ENCODE assay signal across 10 cellular contexts in genomic region chr3:188165596-188165995, GRCh38. TPM values are rescaled to one million over a fixed set of nuclear protein-coding genes. Genes with fewer than 3 reads are reported as not detected.
DNase-seq lines count a peak whose midpoint lies in the region; ATAC-seq and TF ChIP-seq lines count a peak whose summit lies in the region.
"Had no signal": no experiment of that assay in that cellular context is flagged by ENCODE, and none has a peak within 500 bp of the region (broad histone marks: within the 10 kb centered on the region; RNA-seq: fewer than 3 reads in every experiment).

No MANE protein-coding gene starts in this region.

- H3K4me3 Mint-ChIP-seq in activated CD4-positive, alpha-beta memory T cell treated with anti-CD3 and anti-CD28 coated beads for 36 hours: no peak overlapping the region
- H3K4me3 Mint-ChIP-seq in stimulated activated naive CD8-positive, alpha-beta T cell treated with anti-CD3 and anti-CD28 coated beads, Interleukin-15, amount 100 ng/mL, for 72 hours: peak overlapping the region in 1 of 2 donors; percentile 5

- H3K4me2 ChIP-seq in hepatocyte: peak overlapping the region; percentile 33

- H3K4me3 ChIP-seq in hepatocyte: no peak overlapping the region

- H3K36me3 Mint-ChIP-seq in activated CD4-positive, alpha-beta memory T cell treated with anti-CD3 and anti-CD28 coated beads for 36 hours: peaks cover 4% of the 10 kb centered on the region

- H3K9me2 ChIP-seq in hepatocyte (replicated peaks; ENCODE audit: insufficient read depth): no peaks in the 10 kb centered on the region

- H3K9me3 ChIP-seq in hepatocyte (ENCODE audit: low read depth): no peaks in the 10 kb centered on the region

- CTCF ChIA-PET in activated CD4-positive, alpha-beta memory T cell treated with anti-CD3 and anti-CD28 coated beads for 36 hours (lab: Charles Lee): interaction anchor here (1.0 to 3.7 kb wide), 3 partner anchors 12 to 790 kb away, joined by 3 to 24 read pairs (median 7); no protein-coding TSS in a partner anchor

- POLR2A ChIA-PET in activated CD4-positive, alpha-beta memory T cell treated with anti-CD3 and anti-CD28 coated beads for 36 hours (lab: Charles Lee): interaction anchor here (1.0 to 2.3 kb wide), 5 partner anchors 10 to 420 kb away, joined by 3 to 8 read pairs (median 5); partner anchors contain the start of genes BCL6 and LPP

- TF ChIP-seq CTCF in hepatocyte (IDR thresholded peaks at IDR 0.05; ENCODE audit: poor library complexity): no peak

- no peak overlapping the region for H2AFZ ChIP-seq in hepatocyte

- H3K27me3 ChIP-seq in hepatocyte: no peaks in the 10 kb centered on the region

- peaks cover 68% of the 10 kb centered on the region for H3K4me1 Mint-ChIP-seq in activated CD4-positive, alpha-beta memory T cell treated with anti-CD3 and anti-CD28 coated beads for 36 hours (ENCODE audit: low read depth)
- peaks cover 53% of the 10 kb centered on the region for H3K4me1 Mint-ChIP-seq in stimulated activated naive CD8-positive, alpha-beta T cell treated with anti-CD3 and anti-CD28 coated beads, Interleukin-15, amount 100 ng/mL, for 72 hours

- peaks cover 31% of the 10 kb centered on the region for H3K4me1 ChIP-seq in hepatocyte (ENCODE audit: insufficient read depth)

- H3K27me3 Mint-ChIP-seq in activated CD4-positive, alpha-beta memory T cell treated with anti-CD3 and anti-CD28 coated beads for 36 hours: no peaks in the 10 kb centered on the region
- no peaks in the 10 kb centered on the region for H3K27me3 Mint-ChIP-seq in stimulated activated naive CD8-positive, alpha-beta T cell treated with anti-CD3 and anti-CD28 coated beads, Interleukin-15, amount 100 ng/mL, for 72 hours

- H3K27ac Mint-ChIP-seq in activated CD4-positive, alpha-beta memory T cell treated with anti-CD3 and anti-CD28 coated beads for 36 hours: peak overlapping the region; percentile 65
- H3K27ac Mint-ChIP-seq in stimulated activated naive CD8-positive, alpha-beta T cell treated with anti-CD3 and anti-CD28 coated beads, Interleukin-15, amount 100 ng/mL, for 72 hours: no peak overlapping the region

- peaks cover 98% of the 10 kb centered on the region for H3K79me2 ChIP-seq in hepatocyte

- peak overlapping the region; percentile 64 for H3K27ac ChIP-seq in hepatocyte

- intact Hi-C loops in activated CD4-positive, alpha-beta memory T cell treated with anti-CD3 and anti-CD28 coated beads for 36 hours (cut with micrococcal nuclease): loop anchor here (1.0 to 2.0 kb wide), 6 partner anchors 11 to 425 kb away; partner anchors contain the start of gene LPP

- peak; percentile 81 for ATAC-seq in stimulated activated naive CD8-positive, alpha-beta T cell treated with anti-CD3 and anti-CD28 coated beads, Interleukin-15, amount 100 ng/mL, for 72 hours
- no peak for ATAC-seq in GM18502 (IDR thresholded peaks at IDR 0.05; ENCODE audit: poor library complexity, unreplicated experiment)
- ATAC-seq in GM21786 (IDR thresholded peaks at IDR 0.05; ENCODE audit: unreplicated experiment): no peak

- no peaks in the 10 kb centered on the region for H3K9me3 Mint-ChIP-seq in activated CD4-positive, alpha-beta memory T cell treated with anti-CD3 and anti-CD28 coated beads for 36 hours
- no peaks in the 10 kb centered on the region for H3K9me3 Mint-ChIP-seq in stimulated activated naive CD8-positive, alpha-beta T cell treated with anti-CD3 and anti-CD28 coated beads, Interleukin-15, amount 100 ng/mL, for 72 hours

- 64% methylated on average over 9 of the region's 9 CpGs for WGBS in hepatocyte (ENCODE audit: low lambda C conversion rate, missing lambda C conversion rate)

- H3K36me3 ChIP-seq in hepatocyte (replicated peaks; ENCODE audit: insufficient read depth, low read depth): no peaks in the 10 kb centered on the region

- H4K20me1 ChIP-seq in hepatocyte (ENCODE audit: insufficient read depth, poor library complexity, severe bottlenecking): peaks cover 61% of the 10 kb centered on the region

- DNase-seq in activated effector memory CD4-positive, alpha-beta T cell treated with anti-CD3 and anti-CD28 coated beads, Interleukin-2, amount 50 U/mL, for 16 hours: peak; percentile 67
- DNase-seq in activated effector memory CD4-positive, alpha-beta T cell treated with Interleukin-2 at 50 U/mL for 16 hours: no peak
- peak; percentile 67 for DNase-seq in activated CD4-positive, alpha-beta memory T cell treated with anti-CD3 and anti-CD28 coated beads for 36 hours
- peak; percentile 28 for DNase-seq in hepatocyte (ENCODE audit: low spot score)
- DNase-seq in stimulated activated naive CD8-positive, alpha-beta T cell treated with anti-CD3 and anti-CD28 coated beads, Interleukin-15, amount 100 ng/mL, for 72 hours: peak in 1 of 2 donors; percentile 35
- no peak for DNase-seq in SKM-1 (lab: John Stamatoyannopoulos, UW; ENCODE audit: unreplicated experiment)
- DNase-seq: GDM1, NCI-H2081 had no signal

RNA-seq across cellular contexts. Expression of gene LPP, which starts 11.6 kb away (rescaled TPM):
- total RNA-seq in activated CD4-positive, alpha-beta memory T cell treated with anti-CD3 and anti-CD28 coated beads for 36 hours: 10 to 100 TPM; 41.0 to 43.6 TPM
- 67.7 and 73.8 TPM in 2 replicates for total RNA-seq in hepatocyte
- 46.9 and 53.2 TPM in 2 replicates for polyA plus RNA-seq in hepatocyte

Comparison
In these comparisons a context has a peak if more than half of its experiments do, and no peak if none do; other contexts are left out.
1. DNase-seq: peak in activated effector memory CD4-positive, alpha-beta T cell treated with anti-CD3 and anti-CD28 coated beads, Interleukin-2, amount 50 U/mL, for 16 hours (single experiment), activated CD4-positive, alpha-beta memory T cell treated with anti-CD3 and anti-CD28 coated beads for 36 hours (single experiment) and hepatocyte (single experiment); none in activated effector memory CD4-positive, alpha-beta T cell treated with Interleukin-2 at 50 U/mL for 16 hours (single experiment) and SKM-1 (single experiment).